ENCODE assay signal across 11 cellular contexts in genomic region chr22:15687676-15688075, GRCh38. TPM values are rescaled to one million over a fixed set of nuclear protein-coding genes. Genes with fewer than 3 reads are reported as not detected.
DNase-seq lines count a peak whose midpoint lies in the region; ATAC-seq and TF ChIP-seq lines count a peak whose summit lies in the region.
"Not testable (repeated sequence)": the region's sequence is repeated elsewhere in the genome, so short reads cannot be mapped to it uniquely, and the experiment has no call there.
"Had no signal": no experiment of that assay in that cellular context is flagged by ENCODE, and none has a peak within 500 bp of the region (broad histone marks: within the 10 kb centered on the region; RNA-seq: fewer than 3 reads in every experiment).

No MANE protein-coding gene starts in this region.

- H3K27ac ChIP-seq in HEK293 (ENCODE audit: extremely low read depth, low read depth, low read length); OCI-LY7 (ENCODE audit: low read depth, low read length, poor library complexity, severe bottlenecking): not testable (repeated sequence)

- H3K4me2 ChIP-seq in OCI-LY7 (ENCODE audit: low read length): not testable (repeated sequence)

- DNase-seq in GM10248 (ENCODE audit: extremely low spot score) (peak; percentile 0), OCI-LY7 (ENCODE audit: low spot score) (peak; percentile 1), chondrocyte (ENCODE audit: low spot score) (peak; percentile 15), Right ventricle myocardium superior (peak; percentile 23), pons (ENCODE audit: low spot score) (peak; percentile 1)
- DNase-seq in activated CD8-positive, alpha-beta memory T cell treated with anti-CD3 and anti-CD28 coated beads, Interleukin-2, amount 50 U/mL, for 48 hours: peak; percentile 44

- not testable (repeated sequence) for H2AFZ ChIP-seq in OCI-LY7 (ENCODE audit: low read length)

- POLR2A ChIA-PET in GM10248 (lab: Yijun Ruan, JAX); HEK293 (lab: Yijun Ruan, JAX); OCI-LY7 (lab: Charles Lee): not testable (repeated sequence)

- H3K9me3 ChIP-seq in HEK293 (ENCODE audit: control insufficient read depth, insufficient read depth, low read depth, low read length); OCI-LY7 (ENCODE audit: low read length): not testable (repeated sequence)

- not testable (repeated sequence) for H3K4me1 ChIP-seq in HEK293 (ENCODE audit: control insufficient read depth, insufficient read depth, low read length); OCI-LY7 (ENCODE audit: insufficient read depth, low read length, poor library complexity, severe bottlenecking)

- H3K4me3 ChIP-seq in HEK293 (ENCODE audit: low read depth, low read length); OCI-LY7 (ENCODE audit: low read depth, low read length, poor library complexity, severe bottlenecking): not testable (repeated sequence)

- H3K9me3 Mint-ChIP-seq in chondrocyte (ENCODE audit: low read depth): not testable (repeated sequence)

- intact Hi-C loops in OCI-LY7 (cut with micrococcal nuclease; ENCODE audit: unreplicated experiment); Right ventricle myocardium superior (cut with DNase I): not testable (repeated sequence)

- H3K4me3 Mint-ChIP-seq in chondrocyte (ENCODE audit: unreplicated experiment): not testable (repeated sequence)

- ATAC-seq in Right ventricle myocardium superior (ENCODE audit: poor library complexity): not testable (repeated sequence)

- not testable (repeated sequence) for H3K79me2 ChIP-seq in OCI-LY7 (ENCODE audit: insufficient read depth, low read depth, low read length)

- H3K36me3 ChIP-seq in HEK293 (ENCODE audit: control insufficient read depth in 2 of 2, insufficient read depth in 1 of 2, low read length in 2 of 2); OCI-LY7 (ENCODE audit: insufficient read depth, low read length): not testable (repeated sequence)

- H3K27ac Mint-ChIP-seq in chondrocyte (ENCODE audit: unreplicated experiment): not testable (repeated sequence)

- CTCF ChIA-PET in GM10248 (lab: Yijun Ruan, JAX); HEK293 (lab: Yijun Ruan, JAX); OCI-LY7 (lab: Charles Lee; ENCODE audit: unreplicated experiment): not testable (repeated sequence)

- not testable (repeated sequence) for H3K9me2 ChIP-seq in OCI-LY7 (ENCODE audit: insufficient read depth, low read length)

- not testable (repeated sequence) for H3K27me3 Mint-ChIP-seq in chondrocyte (ENCODE audit: low read depth)

- H3K4me1 Mint-ChIP-seq in chondrocyte (ENCODE audit: low read depth): not testable (repeated sequence)

- BruUV-seq in OCI-LY7 (replicated peaks; lab: Mats Ljungman, UMichigan): not testable (repeated sequence)

- H3K36me3 Mint-ChIP-seq in chondrocyte (ENCODE audit: low read depth): not testable (repeated sequence)

- not testable (repeated sequence) for H4K20me1 ChIP-seq in OCI-LY7 (ENCODE audit: insufficient read depth, low read length)

- TF ChIP-seq CTCF in GM10248 (IDR thresholded peaks at IDR 0.05; ENCODE audit: control extremely low read depth, extremely low read depth, low read depth, missing control alignments); HEK293 (tag by site-specific recombination; IDR thresholded peaks at IDR 0.05); OCI-LY7 (conservative IDR thresholded peaks at IDR 0.05; ENCODE audit: low read length); chondrocyte (IDR thresholded peaks at IDR 0.05): not testable (repeated sequence)

TF ChIP-seq in HEK293, 187 proteins besides CTCF, POLR2A, EP300 and RAD21:
- peak; percentile 51 for TF ChIP-seq GLIS1 (tag by site-specific recombination; IDR thresholded peaks at IDR 0.05)

RNA-seq across cellular contexts. Expression of gene POTEH, which starts 2.1 kb away (rescaled TPM):
- 0.33 and 0.79 TPM in 2 replicates for total RNA-seq in OCI-LY7 (2014; rRNA removed; shearing (Covaris generic))
- total RNA-seq in OCI-LY7 (2022) (0.96 and 1.2 TPM in 2 replicates), chondrocyte (not detected in 3 replicates), Right ventricle myocardium superior (not detected)
- total RNA-seq: A673; CD4-positive, alpha-beta memory T cell; CD4-positive, CD25-positive, alpha-beta regulatory T cell; CD8-positive, alpha-beta memory T cell had no signal
